ENCODE assay signal across 15 cellular contexts in the genomic region with DNA sequence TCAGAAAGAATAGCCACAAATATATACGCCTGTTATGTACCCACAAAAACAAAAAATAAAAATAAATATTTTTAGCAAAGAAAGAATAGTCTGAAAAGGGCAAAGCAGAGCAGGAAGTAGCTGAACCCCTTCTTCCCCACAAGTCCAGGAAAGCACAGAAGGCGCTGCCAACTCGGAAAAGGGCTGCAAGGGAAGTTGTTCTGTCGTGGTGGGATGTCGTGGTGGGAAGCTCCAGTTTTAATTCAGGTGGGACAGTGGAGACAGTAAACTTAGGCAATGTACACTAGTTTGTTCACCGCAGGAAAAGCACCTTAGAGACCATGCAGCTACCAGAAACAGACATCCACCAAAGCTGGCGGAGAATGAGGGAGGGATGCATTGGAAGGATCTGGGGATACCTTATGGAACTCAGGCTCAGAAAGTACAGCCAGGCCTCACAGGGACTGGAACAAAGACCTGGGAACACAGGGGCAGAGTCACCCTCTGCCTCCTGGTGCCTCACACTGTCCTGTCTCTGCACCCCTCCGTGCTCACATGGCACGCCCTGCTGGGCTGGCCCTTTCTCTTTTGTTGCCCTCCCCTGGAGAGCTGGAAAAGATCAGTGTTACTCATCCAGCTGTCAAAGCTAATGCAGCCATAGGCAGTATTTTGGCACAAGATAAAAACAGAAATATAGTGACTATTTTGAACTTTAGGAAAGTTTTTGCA. TPM values are rescaled to one million over a fixed set of nuclear protein-coding genes. Genes with fewer than 3 reads are reported as not detected.
DNase-seq lines count a peak whose midpoint lies in the region; ATAC-seq and TF ChIP-seq lines count a peak whose summit lies in the region.
"Had no signal": no experiment of that assay in that cellular context is flagged by ENCODE, and none has a peak within 500 bp of the region (broad histone marks: within the 10 kb centered on the region; RNA-seq: fewer than 3 reads in every experiment).

No MANE protein-coding gene starts in this region.

- H3K56ac ChIP-seq in H9 (ENCODE audit: insufficient read length, low read depth, low read length) = no peak overlapping the region

- no peak overlapping the region for H2AK5ac ChIP-seq in H9 (ENCODE audit: insufficient read length, low read length)

- no peak overlapping the region for H3K14ac ChIP-seq in H9 (ENCODE audit: insufficient read depth, low read length)

- peaks cover 3% of the 10 kb centered on the region; the same call in 1 of the 2 replicates for H3K79me2 ChIP-seq in H9 (ENCODE audit: insufficient read depth, low read length)

- H2AFZ ChIP-seq in H9 (ENCODE audit: low read length) = no peak overlapping the region

- peaks cover 0 to 4% (median 0%) of the 10 kb centered on the region in 3 experiments; a peak in 1 of 7 replicates for H3K36me3 Mint-ChIP-seq in H9 (ENCODE audit: insufficient read depth in 1 of 3, low read depth in 3 of 3)

- no peak overlapping the region for H2BK12ac ChIP-seq in H9 (ENCODE audit: insufficient read length, low read depth, low read length)

- H3K79me1 ChIP-seq in H9 (ENCODE audit: insufficient read depth, low read depth, low read length, poor library complexity, severe bottlenecking) = no peaks in the 10 kb centered on the region

- H3K4me2 ChIP-seq in H9 (ENCODE audit: insufficient read depth, insufficient read length, low read length) = no peak overlapping the region

- H3K9me3 ChIP-seq in H9 (ENCODE audit: control insufficient read depth, low read depth, low read length) = no peaks in the 10 kb centered on the region

- H3K9ac ChIP-seq in H9 (ENCODE audit: extremely low read depth, insufficient read length, low read length) (no peak overlapping the region), rectal smooth muscle tissue (ENCODE audit: low read length) (no peak overlapping the region)

- no peak overlapping the region for H3K4ac ChIP-seq in H9 (ENCODE audit: low read depth, low read length)

- ATAC-seq in GM19351 (IDR thresholded peaks at IDR 0.05; ENCODE audit: unreplicated experiment) (no peak), HG03139 (IDR thresholded peaks at IDR 0.05; ENCODE audit: unreplicated experiment) (no peak), HG02973 (IDR thresholded peaks at IDR 0.05; ENCODE audit: unreplicated experiment) (no peak)
- ATAC-seq: activated CD8-positive, alpha-beta T cell treated with anti-CD3 and anti-CD28 coated beads for 36 hours; left colon had no signal

- peaks cover 2% of the 10 kb centered on the region for H4K20me1 ChIP-seq in H9 (ENCODE audit: control insufficient read depth, insufficient read depth, insufficient read length)

- peaks cover 8% of the 10 kb centered on the region for H3K23me2 ChIP-seq in H9 (ENCODE audit: insufficient read length, low read depth, low read length, poor library complexity, severe bottlenecking)

- WGBS in H9 (ENCODE audit: extremely low coverage, insufficient read length, low lambda C conversion rate) = no CpG with 5 or more reads among the region's 9 CpGs

- TF ChIP-seq CTCF in H9 (conservative IDR thresholded peaks at IDR 0.05) = no peak
- TF ChIP-seq CTCF in dorsolateral prefrontal cortex (IDR thresholded peaks at IDR 0.05 in 54 of 56, conservative IDR thresholded peaks at IDR 0.05 in 2 of 56; ENCODE audit: low read depth in 1 of 56, partially characterized antibody in 56 of 56) = no peak

- H2BK120ac ChIP-seq in H9 (ENCODE audit: low read depth, low read length, poor library complexity, severe bottlenecking) = no peak overlapping the region

- no peak overlapping the region for H2BK20ac ChIP-seq in H9 (ENCODE audit: low read depth, low read length, poor library complexity, severe bottlenecking)

- H4K5ac ChIP-seq in H9 (ENCODE audit: insufficient read length, low read depth, low read length) = no peak overlapping the region

- no peak overlapping the region for H4K8ac ChIP-seq in H9 (replicated peaks; ENCODE audit: insufficient read length, low read depth, low read length)

- H3K4me3 Mint-ChIP-seq in H9 = no peak overlapping the region
- H3K4me3 Mint-ChIP-seq: activated CD8-positive, alpha-beta T cell treated with anti-CD3 and anti-CD28 coated beads for 36 hours; activated naive CD8-positive, alpha-beta T cell treated with anti-CD3 and anti-CD28 coated beads for 36 hours; nephron progenitor cell; T-helper 2 cell treated with Interferon-gamma antibody and Interleukin-4, amounts not matched to agents 5 μg/mL and 100 μg/mL, for 36 hours had no signal

- H2BK5ac ChIP-seq in H9 (ENCODE audit: insufficient read length, low read length) = no peak overlapping the region

- no peak overlapping the region for H3K27ac Mint-ChIP-seq in H9
- H3K27ac Mint-ChIP-seq: activated CD8-positive, alpha-beta T cell treated with anti-CD3 and anti-CD28 coated beads for 36 hours; activated naive CD8-positive, alpha-beta T cell treated with anti-CD3 and anti-CD28 coated beads for 36 hours; nephron progenitor cell; T-helper 2 cell treated with Interferon-gamma antibody and Interleukin-4, amounts not matched to agents 5 μg/mL and 100 μg/mL, for 36 hours had no signal

- H3K27me3 ChIP-seq in H9 (ENCODE audit: insufficient read depth, low read length) = no peaks in the 10 kb centered on the region
- H3K27me3 ChIP-seq in dorsolateral prefrontal cortex = no peaks in the 10 kb centered on the region
- no peaks in the 10 kb centered on the region for H3K27me3 ChIP-seq in rectal smooth muscle tissue (ENCODE audit: control insufficient read depth, insufficient read depth, low read length)

- no peak overlapping the region for H2BK15ac ChIP-seq in H9 (ENCODE audit: low read depth, low read length)

- DNase-seq in H9 = peak; percentile 19
- peak; percentile 77 for DNase-seq in NCI-H345 treated with DMSO at 0.1 percent for 48 hours (lab: John Stamatoyannopoulos, UW; ENCODE audit: unreplicated experiment)
- DNase-seq in dorsolateral prefrontal cortex = peak in 3 of 10 donors; percentile 23 to 40 (median 30)
- DNase-seq: activated CD8-positive, alpha-beta T cell treated with anti-CD3 and anti-CD28 coated beads for 36 hours; activated naive CD8-positive, alpha-beta T cell treated with anti-CD3 and anti-CD28 coated beads for 36 hours; dermis blood vessel endothelial cell; left colon; nephron progenitor cell; small intestine had no signal

- H3K27ac ChIP-seq in H9 (ENCODE audit: insufficient read length, low read depth, low read length) = no peak overlapping the region
- H3K27ac ChIP-seq in dorsolateral prefrontal cortex = peak overlapping the region in 52 of 59 donors; percentile 1 to 99 (median 94)
- H3K27ac ChIP-seq in rectal smooth muscle tissue (ENCODE audit: low read depth, low read length) = peak overlapping the region; percentile 59

- peak overlapping the region in 8 of 59 donors; percentile 33 to 69 (median 54) for H3K4me3 ChIP-seq in dorsolateral prefrontal cortex
- no peak overlapping the region for H3K4me3 ChIP-seq in rectal smooth muscle tissue (ENCODE audit: low read length)

- intact Hi-C loops in dorsolateral prefrontal cortex (cut with DNase I) = loop anchor here (2.0 kb wide), 3 partner anchors 35 to 403 kb away; no protein-coding TSS in a partner anchor

- no peaks in the 10 kb centered on the region for H3K9me3 Mint-ChIP-seq in H9
- H3K9me3 Mint-ChIP-seq: activated CD8-positive, alpha-beta T cell treated with anti-CD3 and anti-CD28 coated beads for 36 hours; activated naive CD8-positive, alpha-beta T cell treated with anti-CD3 and anti-CD28 coated beads for 36 hours; nephron progenitor cell; T-helper 2 cell treated with Interferon-gamma antibody and Interleukin-4, amounts not matched to agents 5 μg/mL and 100 μg/mL, for 36 hours had no signal

- H3K4me1 ChIP-seq in H9 (ENCODE audit: insufficient read depth, low read length) = peaks cover 4% of the 10 kb centered on the region; the same call in 1 of the 2 replicates
- H3K4me1 ChIP-seq in rectal smooth muscle tissue (ENCODE audit: control insufficient read depth, insufficient read depth, low read length) = peaks cover 33% of the 10 kb centered on the region

- peaks cover 49% of the 10 kb centered on the region for H3K27me3 Mint-ChIP-seq in H9 (ENCODE audit: low read depth)
- H3K27me3 Mint-ChIP-seq: activated CD8-positive, alpha-beta T cell treated with anti-CD3 and anti-CD28 coated beads for 36 hours; activated naive CD8-positive, alpha-beta T cell treated with anti-CD3 and anti-CD28 coated beads for 36 hours had no signal

- no peak overlapping the region for H3T11ph ChIP-seq in H9 (ENCODE audit: low read length)

- no peak overlapping the region for H3K23ac ChIP-seq in H9 (ENCODE audit: insufficient read length, low read depth, low read length)

- peaks cover 26 to 33% of the 10 kb centered on the region in 2 experiments for H3K4me1 Mint-ChIP-seq in H9

- H3K36me3 ChIP-seq in rectal smooth muscle tissue (ENCODE audit: control insufficient read depth, insufficient read depth, low read length) = no peaks in the 10 kb centered on the region

- H3K18ac ChIP-seq in H9 (ENCODE audit: insufficient read length, low read depth, low read length) = no peak overlapping the region

- H4K91ac ChIP-seq in H9 (ENCODE audit: insufficient read length, low read depth, low read length) = no peak overlapping the region

RNA-seq across cellular contexts. Expression of a gene that starts 3.3 kb away (rescaled TPM):
- 67.8 and 69.1 TPM in 2 replicates for total RNA-seq in H9 (2021)
- total RNA-seq in dorsolateral prefrontal cortex = 100 to 1,000 TPM in 21 of 120 experiments, 10 to 100 TPM in 99; 43.1 to 113 (median 90.4) TPM

RNA-seq across cellular contexts. Expression of a gene that starts 46.8 kb away (rescaled TPM):
- not detected in 2 replicates for total RNA-seq in H9 (2021)
- total RNA-seq in dorsolateral prefrontal cortex = 1 to 10 TPM in 38 of 120 experiments, under 1 TPM in 28, not detected in 54; 0.41 to 9.7 (median 1.1) TPM
- total RNA-seq: dermis blood vessel endothelial cell, glomerular endothelial cell had no signal
